17 cellular contexts compared by ENCODE assay signal in genomic region chr11:19244084-19244483, GRCh38. TPM values are rescaled to one million over a fixed set of nuclear protein-coding genes. Genes with fewer than 3 reads are reported as not detected.
DNase-seq lines count a peak whose midpoint lies in the region; ATAC-seq and TF ChIP-seq lines count a peak whose summit lies in the region.
"Had no signal": no experiment of that assay in that cellular context is flagged by ENCODE, and none has a peak within 500 bp of the region (broad histone marks: within the 10 kb centered on the region; RNA-seq: fewer than 3 reads in every experiment).

No MANE protein-coding gene starts in this region.

- intact Hi-C loops in IMR-90 (cut with micrococcal nuclease) (loop anchor here (5.0 kb wide), 2 partner anchors 127 to 167 kb away; partner anchors contain the start of gene ZDHHC13), vagina (cut with DNase I) (no loop called here)

- CTCF ChIA-PET in IMR-90 (lab: Yijun Ruan, JAX), result interaction anchor here (0.6 to 1.4 kb wide), 4 partner anchors 10 to 766 kb away, joined by 3 to 7 read pairs (median 4); no protein-coding TSS in a partner anchor

- H3K79me2 ChIP-seq in hepatocyte, result peaks cover 7% of the 10 kb centered on the region

- no peak overlapping the region for H4K8ac ChIP-seq in IMR-90 (ENCODE audit: low read depth in 2 of 2, low read length in 2 of 2)

- peaks cover 30% of the 10 kb centered on the region for H3K27me3 ChIP-seq in IMR-90 (ENCODE audit: control insufficient read depth, insufficient read depth, low read length)
- H3K27me3 ChIP-seq in hepatocyte, result peaks cover 12% of the 10 kb centered on the region
- peaks cover 13% of the 10 kb centered on the region for H3K27me3 ChIP-seq in vagina

- no peak overlapping the region for H3K18ac ChIP-seq in IMR-90 (ENCODE audit: low read depth, low read length)

- H3K9me2 ChIP-seq in hepatocyte (replicated peaks; ENCODE audit: insufficient read depth), result no peaks in the 10 kb centered on the region

- POLR2A ChIA-PET in IMR-90 (lab: Charles Lee; ENCODE audit: unreplicated experiment), result no interaction called here

- H3K27ac ChIP-seq in IMR-90 (ENCODE audit: insufficient read depth, low read length) (no peak overlapping the region), hepatocyte (no peak overlapping the region), vagina (no peak overlapping the region)
- H3K27ac ChIP-seq: coronary artery, KMS-11 had no signal

- H2AFZ ChIP-seq in IMR-90 (replicated peaks; ENCODE audit: low read length, poor library complexity) (no peak overlapping the region), hepatocyte (no peak overlapping the region)

- H3K9me3 ChIP-seq in IMR-90 (ENCODE audit: control insufficient read depth, insufficient read depth, low read length), result no peaks in the 10 kb centered on the region
- no peaks in the 10 kb centered on the region for H3K9me3 ChIP-seq in hepatocyte (ENCODE audit: low read depth)
- H3K9me3 ChIP-seq in vagina, result no peaks in the 10 kb centered on the region
- H3K9me3 ChIP-seq: upper lobe of left lung had no signal

- H3K4me2 ChIP-seq in IMR-90 (ENCODE audit: low read depth, low read length) (no peak overlapping the region), hepatocyte (no peak overlapping the region)
- H3K4me2 ChIP-seq: KMS-11 had no signal

- H3K4me1 ChIP-seq in IMR-90 (ENCODE audit: control insufficient read depth, insufficient read depth, low read length), result no peaks in the 10 kb centered on the region
- peaks cover 8% of the 10 kb centered on the region for H3K4me1 ChIP-seq in hepatocyte (ENCODE audit: insufficient read depth)
- H3K4me1 ChIP-seq in vagina, result peaks cover 33% of the 10 kb centered on the region

- H4K5ac ChIP-seq in IMR-90 (ENCODE audit: low read depth, low read length), result no peak overlapping the region

- no peak for TF ChIP-seq CTCF in AG10803 (conservative IDR thresholded peaks at IDR 0.05; ENCODE audit: low read length)
- no peak for TF ChIP-seq CTCF in IMR-90 (conservative IDR thresholded peaks at IDR 0.05; ENCODE audit: low read depth, low read length)
- TF ChIP-seq CTCF in hepatocyte (IDR thresholded peaks at IDR 0.05; ENCODE audit: poor library complexity), result no peak
- TF ChIP-seq CTCF in vagina (IDR thresholded peaks at IDR 0.05), result no peak

- H2BK20ac ChIP-seq in IMR-90 (ENCODE audit: low read depth, low read length), result no peak overlapping the region

- H3K23ac ChIP-seq in IMR-90 (ENCODE audit: low read depth, low read length), result no peak overlapping the region

- no peak overlapping the region for H2BK120ac ChIP-seq in IMR-90 (ENCODE audit: low read depth, low read length)

- no peak overlapping the region for H3K14ac ChIP-seq in IMR-90 (replicated peaks; ENCODE audit: low read depth, low read length)

- DNase-seq in AG10803 (ENCODE audit: low read depth), result peak; percentile 48
- DNase-seq in IMR-90, result no peak
- peak; percentile 65 for DNase-seq in amniotic epithelial cell (ENCODE audit: low read depth)
- DNase-seq in hepatocyte (ENCODE audit: low spot score), result peak; percentile 37
- no peak for DNase-seq in vagina (ENCODE audit: extremely low spot score in 2 of 2)
- DNase-seq in stimulated activated CD8-positive, alpha-beta memory T cell treated with anti-CD3 and anti-CD28 coated beads, Interleukin-4, amount 100 ng/mL, for 48 hours, result no peak
- DNase-seq in activated T-cell treated with anti-CD3 and anti-CD28 coated beads, Interleukin-2, amount 50 U/mL, for 1 hour, result no peak
- DNase-seq: activated CD4-positive, alpha-beta T cell treated with anti-CD3 and anti-CD28 coated beads for 1 hour; activated T-cell treated with anti-CD3 and anti-CD28 coated beads, Interleukin-2, amount 50 U/mL, for 48 hours; DMS79; foreskin melanocyte; NCI-H187 treated with DMSO at 0.1 percent for 48 hours; T-cell had no signal

- no peak overlapping the region for H2BK15ac ChIP-seq in IMR-90 (ENCODE audit: low read depth, low read length)

- H4K91ac ChIP-seq in IMR-90 (ENCODE audit: insufficient read depth, low read depth, low read length), result no peak overlapping the region

- peaks cover 0 to 5% of the 10 kb centered on the region in 2 experiments; a peak in 1 of 4 replicates for H3K79me1 ChIP-seq in IMR-90 (ENCODE audit: low read depth in 1 of 2, low read length in 2 of 2)

- H3K4ac ChIP-seq in IMR-90 (ENCODE audit: low read depth, low read length), result no peak overlapping the region

- TF ChIP-seq POLR2A in IMR-90 (IDR thresholded peaks at IDR 0.05; ENCODE audit: low read depth, low read length) (no peak), vagina (IDR thresholded peaks at IDR 0.05) (no peak)

- dilution Hi-C loops in IMR-90 (cut with HindIII; ENCODE audit: low sequenced_read_pairs, unreplicated experiment), result no loop called here

- no peak for ATAC-seq in IMR-90 (ENCODE audit: low read depth)
- no peak for ATAC-seq in HG02885 (IDR thresholded peaks at IDR 0.05; ENCODE audit: poor library complexity, unreplicated experiment)
- ATAC-seq: T-cell had no signal

- H3K4me3 ChIP-seq in AG10803 (ENCODE audit: low read length) (no peak overlapping the region), IMR-90 (ENCODE audit: insufficient read depth, low read depth, low read length) (no peak overlapping the region), hepatocyte (no peak overlapping the region), vagina (no peak overlapping the region)
- H3K4me3 ChIP-seq: coronary artery, upper lobe of left lung had no signal

- no TSS peak for BruUV-seq in IMR-90 (replicated peaks; lab: Mats Ljungman, UMichigan)

- no peak overlapping the region for H2AK5ac ChIP-seq in IMR-90 (ENCODE audit: low read depth, low read length)

- H3K9ac ChIP-seq in IMR-90 (ENCODE audit: low read depth, low read length), result no peak overlapping the region
- H3K9ac ChIP-seq: KMS-11 had no signal

- in situ Hi-C loops in IMR-90 (cut with MboI; ENCODE audit: low sequenced_read_pairs), result no loop called here

- no peaks in the 10 kb centered on the region; the same call in 1 of the 2 replicates for H3K9me1 ChIP-seq in IMR-90 (ENCODE audit: insufficient read depth, low read length)

- TF ChIP-seq RAD21 in IMR-90 (IDR thresholded peaks at IDR 0.05; ENCODE audit: low read length), result no peak

- H3K36me3 ChIP-seq in IMR-90 (ENCODE audit: control insufficient read depth, insufficient read depth, low read length) (no peaks in the 10 kb centered on the region), hepatocyte (replicated peaks; ENCODE audit: insufficient read depth, low read depth) (no peaks in the 10 kb centered on the region), vagina (no peaks in the 10 kb centered on the region)
- H3K36me3 ChIP-seq: upper lobe of left lung had no signal

- WGBS in IMR-90 (ENCODE audit: extremely low coverage in 2 of 2, insufficient read length in 1 of 2), 2 experiments, result no CpG with 5 or more reads among the region's 6 CpGs
- 66% methylated on average over 6 of the region's 6 CpGs for WGBS in hepatocyte (ENCODE audit: low lambda C conversion rate, missing lambda C conversion rate)

- H4K20me1 ChIP-seq in IMR-90 (ENCODE audit: insufficient read depth, low read length), result no peaks in the 10 kb centered on the region
- no peaks in the 10 kb centered on the region for H4K20me1 ChIP-seq in hepatocyte (ENCODE audit: insufficient read depth, poor library complexity, severe bottlenecking)

- no peak overlapping the region for H2BK5ac ChIP-seq in IMR-90 (ENCODE audit: low read depth, low read length, poor library complexity, severe bottlenecking)

- no peak overlapping the region for H2AK9ac ChIP-seq in IMR-90 (replicated peaks; ENCODE audit: low read depth, low read length, poor library complexity)

- H3K56ac ChIP-seq in IMR-90 (ENCODE audit: extremely low read depth, insufficient read depth, low read length), result no peak overlapping the region

TF ChIP-seq in IMR-90, 13 proteins besides CTCF, POLR2A, EP300 and RAD21:
- TF ChIP-seq FOS (IDR thresholded peaks at IDR 0.05; ENCODE audit: low read depth, low read length) (no peak), CEBPB (IDR thresholded peaks at IDR 0.05; ENCODE audit: low read depth, low read length) (peak; percentile 75)
TF ChIP-seq in IMR-90: peak in this region for 1.

RNA-seq across cellular contexts. Expression of gene E2F8, which starts 3.3 kb away (rescaled TPM):
- total RNA-seq in IMR-90 (2012; rRNA removed), result 1.1 TPM in 2 replicates
- polyA plus RNA-seq in IMR-90 (2012; rRNA removed), result 2.3 and 2.6 TPM in 2 replicates
- polyA plus RNA-seq in IMR-90 (2012; cell fraction: cytosol; rRNA removed), result 0.51 and 0.92 TPM in 2 replicates
- polyA plus RNA-seq in IMR-90 (2012; cell fraction: nucleus; rRNA removed; ENCODE audit: low replicate concordance), result 2.1 and 2.6 TPM in 2 replicates
- 2.1 and 2.3 TPM in 2 replicates for total RNA-seq in hepatocyte
- polyA plus RNA-seq in hepatocyte, result 0.42 and 0.64 TPM in 2 replicates
- total RNA-seq in vagina, result 4.2 TPM

RNA-seq across cellular contexts. Expression of gene CSRP3, which starts 42.3 kb away (rescaled TPM):
- total RNA-seq in IMR-90 (2012; rRNA removed), result not detected in 2 replicates
- not detected in 2 replicates for polyA plus RNA-seq in IMR-90 (2012; rRNA removed)
- polyA plus RNA-seq in IMR-90 (2012; cell fraction: cytosol; rRNA removed), result 0.13 TPM in 1 of 2 replicates, not detected in the other
- not detected in 2 replicates for polyA plus RNA-seq in IMR-90 (2012; cell fraction: nucleus; rRNA removed; ENCODE audit: low replicate concordance)
- 0.88 TPM in 1 of 2 replicates, not detected in the other for total RNA-seq in hepatocyte
- 0.41 and 0.77 TPM in 2 replicates for polyA plus RNA-seq in hepatocyte
- total RNA-seq in vagina, result not detected
- total RNA-seq: T-cell, upper lobe of left lung had no signal

Comparison
In these comparisons a context has a peak if more than half of its experiments do, and no peak if none do; other contexts are left out.
1. DNase-seq: peak in AG10803 (single experiment), amniotic epithelial cell (single experiment) and hepatocyte (single experiment); none in IMR-90 (single experiment), vagina (0 of 2), stimulated activated CD8-positive, alpha-beta memory T cell treated with anti-CD3 and anti-CD28 coated beads, Interleukin-4, amount 100 ng/mL, for 48 hours (single experiment) and activated T-cell treated with anti-CD3 and anti-CD28 coated beads, Interleukin-2, amount 50 U/mL, for 1 hour (single experiment).